In genomic region chr7:128833939-128834310, GRCh38 we compare ENCODE assay signal across 13 cellular contexts. TPM values are rescaled to one million over a fixed set of nuclear protein-coding genes. Genes with fewer than 3 reads are reported as not detected.
A peak's percentile ranks its signal among the peaks of the same experiment; 100 is the strongest.
DNase-seq lines count a peak whose midpoint lies in the region; ATAC-seq and TF ChIP-seq lines count a peak whose summit lies in the region.
"Had no signal": no experiment of that assay in that cellular context is flagged by ENCODE, and none has a peak within 500 bp of the region (broad histone marks: within the 10 kb centered on the region; RNA-seq: fewer than 3 reads in every experiment).

No MANE protein-coding gene starts in this region.

- CTCF ChIA-PET in HEK293T (lab: Yijun Ruan, JAX), result interaction anchor here (3.2 kb wide), 1 partner anchor 8 kb away, joined by 15 read pairs; no protein-coding TSS in a partner anchor

- no peak for ATAC-seq in HG03045 (IDR thresholded peaks at IDR 0.05; ENCODE audit: unreplicated experiment)
- ATAC-seq: activated naive CD4-positive, alpha-beta T cell treated with anti-CD3 and anti-CD28 coated beads, Interleukin-2, amount 50 U/mL, for 72 hours had no signal

- 30 to 33% methylated on average over 3 of the region's 3 CpGs for WGBS in tibial nerve, 2 donors

- no peak for TF ChIP-seq EP300 in tibial nerve (IDR thresholded peaks at IDR 0.05)

- H3K4me3 ChIP-seq in Peyer's patch (no peak overlapping the region), dorsolateral prefrontal cortex (peak overlapping the region in 7 of 59 donors; percentile 27 to 72 (median 60)), tibial nerve (no peak overlapping the region)
- H3K4me3 ChIP-seq: right lobe of liver had no signal

- no peak for DNase-seq in Peyer's patch
- no peak for DNase-seq in dorsolateral prefrontal cortex
- DNase-seq in mesothelial cell of epicardium (ENCODE audit: low spot score in 2 of 2, unreplicated experiment in 2 of 2), result no peak
- no peak for DNase-seq in tibial nerve (ENCODE audit: low spot score in 2 of 2)
- no peak for DNase-seq in HEK293T (ENCODE audit: extremely low spot score)
- no peak for DNase-seq in NK-92 treated with Interleukin-12 subunit alpha and Interleukin-12 subunit beta, amount 100 ng/mL, for 24 hours (lab: John Stamatoyannopoulos, UW)
- DNase-seq: activated CD4-positive, alpha-beta T cell treated with anti-CD3 and anti-CD28 coated beads, Interleukin-2, amount 50 U/mL, for 4 hours; right lobe of liver; stimulated activated CD8-positive, alpha-beta memory T cell treated with anti-CD3 and anti-CD28 coated beads, Interleukin-4, amount 100 ng/mL, for 48 hours; SW 1271 had no signal

- H3K4me3 Mint-ChIP-seq in mesothelial cell of epicardium, result peak overlapping the region; percentile 88

- peak overlapping the region; percentile 98 for H3K27ac Mint-ChIP-seq in mesothelial cell of epicardium
- H3K27ac Mint-ChIP-seq: activated naive CD4-positive, alpha-beta T cell treated with anti-CD3 and anti-CD28 coated beads, Interleukin-2, amount 50 U/mL, for 72 hours had no signal

- intact Hi-C loops in dorsolateral prefrontal cortex (cut with DNase I), result loop anchor here (2.0 to 5.0 kb wide), 2 partner anchors 29 to 42 kb away; partner anchors contain the start of genes ATP6V1F (in 1 of the 2) and CCDC136 (in 1 of the 2)

- POLR2A ChIA-PET in HEK293T (lab: Yijun Ruan, JAX), result no interaction called here

- peaks cover 44% of the 10 kb centered on the region for H3K4me1 Mint-ChIP-seq in mesothelial cell of epicardium

- peaks cover 8% of the 10 kb centered on the region for H3K27me3 Mint-ChIP-seq in mesothelial cell of epicardium (ENCODE audit: low read depth)

- no peak for TF ChIP-seq CTCF in Peyer's patch (IDR thresholded peaks at IDR 0.05)
- TF ChIP-seq CTCF in dorsolateral prefrontal cortex (IDR thresholded peaks at IDR 0.05 in 54 of 56, conservative IDR thresholded peaks at IDR 0.05 in 2 of 56; ENCODE audit: low read depth in 1 of 56, partially characterized antibody in 56 of 56), result no peak
- TF ChIP-seq CTCF in mesothelial cell of epicardium (IDR thresholded peaks at IDR 0.05; ENCODE audit: unreplicated experiment), result no peak
- TF ChIP-seq CTCF in tibial nerve (IDR thresholded peaks at IDR 0.05), result no peak

- H3K36me3 ChIP-seq in Peyer's patch (peaks cover 0 to 19% (median 0%) of the 10 kb centered on the region in 3 donors), tibial nerve (peaks cover 0 to 11% (median 0%) of the 10 kb centered on the region in 3 donors)
- H3K36me3 ChIP-seq: right lobe of liver had no signal

- H3K36me3 Mint-ChIP-seq in mesothelial cell of epicardium, result peaks cover 9% of the 10 kb centered on the region
- H3K36me3 Mint-ChIP-seq: activated naive CD4-positive, alpha-beta T cell treated with anti-CD3 and anti-CD28 coated beads, Interleukin-2, amount 50 U/mL, for 72 hours had no signal

- peak overlapping the region in 3 of 4 donors; percentile 10 to 88 (median 72) for H3K27ac ChIP-seq in Peyer's patch
- peak overlapping the region; percentile 65 to 99 (median 95) for H3K27ac ChIP-seq in dorsolateral prefrontal cortex
- H3K27ac ChIP-seq in tibial nerve, result peak overlapping the region in 3 of 4 donors; percentile 57 to 79 (median 74)
- H3K27ac ChIP-seq: right lobe of liver had no signal

- H3K4me1 ChIP-seq in Peyer's patch (peaks cover 0 to 23% (median 17%) of the 10 kb centered on the region in 4 donors), tibial nerve (peaks cover 0 to 51% (median 29%) of the 10 kb centered on the region in 4 donors)

- H3K9me3 ChIP-seq in Peyer's patch (no peaks in the 10 kb centered on the region), tibial nerve (no peaks in the 10 kb centered on the region)
- H3K9me3 ChIP-seq: right lobe of liver had no signal

- H3K9me3 Mint-ChIP-seq in mesothelial cell of epicardium, result no peaks in the 10 kb centered on the region
- H3K9me3 Mint-ChIP-seq: activated naive CD4-positive, alpha-beta T cell treated with anti-CD3 and anti-CD28 coated beads, Interleukin-2, amount 50 U/mL, for 72 hours had no signal

- H3K27me3 ChIP-seq in Peyer's patch, result peaks cover 0 to 8% of the 10 kb centered on the region in 2 donors
- H3K27me3 ChIP-seq in dorsolateral prefrontal cortex, result peaks cover 0 to 14% (median 0%) of the 10 kb centered on the region in 45 donors
- H3K27me3 ChIP-seq in tibial nerve, result peaks cover 0 to 35% of the 10 kb centered on the region in 2 donors

- no peak for TF ChIP-seq POLR2A in Peyer's patch (IDR thresholded peaks at IDR 0.05)
- TF ChIP-seq POLR2A in tibial nerve (IDR thresholded peaks at IDR 0.05), result no peak

TF ChIP-seq in HEK293T, 16 proteins besides CTCF, POLR2A, EP300 and RAD21:
- TF ChIP-seq FOXK2 (IDR thresholded peaks at IDR 0.05) (no peak), L3MBTL2 (conservative IDR thresholded peaks at IDR 0.05) (no peak), PKNOX1 (IDR thresholded peaks at IDR 0.05) (no peak), LEF1 (IDR thresholded peaks at IDR 0.05; ENCODE audit: borderline replicate concordance) (no peak), TARDBP (IDR thresholded peaks at IDR 0.05) (no peak), CTBP1 (IDR thresholded peaks at IDR 0.05; ENCODE audit: borderline replicate concordance) (no peak)

RNA-seq across cellular contexts. Expression of gene FLNC, which starts 3.7 kb away (rescaled TPM):
- total RNA-seq in Peyer's patch (10 to 100 TPM in 1 of 4 donors, 1 to 10 TPM in 3; 4.2 to 23.1 (median 6.5) TPM), dorsolateral prefrontal cortex (10 to 100 TPM in 70 of 120 experiments, 1 to 10 TPM in 50; 4.1 to 35.8 (median 10.9) TPM), mesothelial cell of epicardium (176 to 188 TPM (median 184 TPM) in 3 replicates), tibial nerve (10 to 100 TPM in 2 of 4 donors, 1 to 10 TPM in 2; 5.5 to 13.5 (median 9.0) TPM)

RNA-seq across cellular contexts. Expression of gene ATP6V1F, which starts 28.7 kb away (rescaled TPM):
- 10 to 100 TPM; 71.3 to 88.3 (median 84.6) TPM for total RNA-seq in Peyer's patch
- 100 to 1,000 TPM; 118 to 295 (median 219) TPM for total RNA-seq in dorsolateral prefrontal cortex
- total RNA-seq in mesothelial cell of epicardium, result 122 to 123 TPM (median 122 TPM) in 3 replicates
- 100 to 1,000 TPM in 1 of 4 donors, 10 to 100 TPM in 3; 57.9 to 122 (median 75.4) TPM for total RNA-seq in tibial nerve

RNA-seq across cellular contexts. Expression of gene CCDC136, which starts 42.2 kb away (rescaled TPM):
- total RNA-seq in Peyer's patch (10 to 100 TPM in 2 of 4 donors, 1 to 10 TPM in 1, under 1 TPM in 1; 0.35 to 35.5 (median 6.1) TPM), dorsolateral prefrontal cortex (100 to 1,000 TPM in 65 of 120 experiments, 10 to 100 TPM in 55; 53.0 to 145 (median 101) TPM), mesothelial cell of epicardium (34.6 to 39.1 TPM (median 34.8 TPM) in 3 replicates), tibial nerve (10 to 100 TPM in 1 of 4 donors, 1 to 10 TPM in 3; 4.5 to 12.4 (median 7.2) TPM)

RNA-seq across cellular contexts. Expression of gene OPN1SW, which starts 58.3 kb away (rescaled TPM):
- total RNA-seq in Peyer's patch (not detected), dorsolateral prefrontal cortex (1 to 10 TPM in 4 of 120 experiments, under 1 TPM in 4, not detected in 112; 0.39 to 7.6 (median 3.2) TPM), mesothelial cell of epicardium (not detected in 3 replicates), tibial nerve (not detected)
- total RNA-seq: activated naive CD4-positive, alpha-beta T cell treated with anti-CD3 and anti-CD28 coated beads, Interleukin-2, amount 50 U/mL, for 72 hours; lower leg skin; right lobe of liver had no signal
